ENCODE assay signal across 33 cellular contexts in the genomic region with DNA sequence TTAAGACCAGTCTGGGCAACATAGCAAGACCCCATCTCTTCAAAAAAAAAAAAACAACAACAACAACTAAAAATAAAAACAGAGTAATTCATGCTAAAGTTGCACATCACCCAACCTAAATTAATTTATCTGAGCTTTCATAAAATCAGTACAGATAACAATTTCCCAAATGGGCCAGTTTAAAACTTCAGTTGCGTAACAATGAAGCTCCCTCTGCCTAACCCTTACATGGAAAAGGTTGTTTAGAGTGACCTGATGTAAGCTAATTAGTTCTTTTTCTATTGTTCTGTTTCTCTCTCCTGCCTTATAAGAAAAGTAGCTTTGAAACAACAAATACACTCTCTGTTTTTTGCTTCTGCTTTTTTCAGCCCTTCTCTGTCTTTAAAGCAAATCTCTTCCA. TPM values are rescaled to one million over a fixed set of nuclear protein-coding genes. Genes with fewer than 3 reads are reported as not detected.
"Had no signal": no experiment of that assay in that cellular context is flagged by ENCODE, and none has a peak within 500 bp of the region (broad histone marks: within the 10 kb centered on the region; RNA-seq: fewer than 3 reads in every experiment).

No MANE protein-coding gene starts in this region.

- H3K9me3 ChIP-seq: adrenal gland, body of pancreas, breast epithelium had no signal

- H3K4me1 ChIP-seq: breast epithelium had no signal

- H3K27ac ChIP-seq: adrenal gland, brain microvascular endothelial cell, breast epithelium, VCaP had no signal

- H3K36me3 ChIP-seq: adrenal gland, brain microvascular endothelial cell, breast epithelium had no signal

- FAIRE-seq: astrocyte, TTC549 had no signal

- H3K27me3 ChIP-seq: body of pancreas, brain microvascular endothelial cell, breast epithelium had no signal

- ATAC-seq: activated CD8-positive, alpha-beta T cell treated with anti-CD3 and anti-CD28 coated beads for 36 hours; activated naive CD4-positive, alpha-beta T cell treated with anti-CD3 and anti-CD28 coated beads, Interleukin-2, amount 50 U/mL, for 72 hours; activated T-cell treated with anti-CD3 and anti-CD28 coated beads, Interleukin-2, amount 50 U/mL, for 4 hours; activated T-cell treated with anti-CD3 and anti-CD28 coated beads, Interleukin-2, amount 50 U/mL, for 72 hours; activated T-helper 17 cell treated with anti-CD3 and anti-CD28 coated beads, Interleukin-2, amount 50 U/mL, for 72 hours; body of pancreas had no signal

- H3K4me3 ChIP-seq: adrenal gland, body of pancreas, breast epithelium had no signal

- DNase-seq: activated B cell treated with CpG ODN at 0.5 μM for 24 hours; activated CD4-positive, alpha-beta memory T cell treated with anti-CD3 and anti-CD28 coated beads for 36 hours; activated CD4-positive, alpha-beta T cell treated with anti-CD3 and anti-CD28 coated beads for 4 hours; activated CD4-positive, alpha-beta T cell treated with anti-CD3 and anti-CD28 coated beads, Interleukin-2, amount 10 ng/mL, durations not matched to agents 24 days and 14 days; activated CD4-positive, alpha-beta T cell treated with anti-CD3 and anti-CD28 coated beads, Interleukin-2, amount 50 U/mL, for 1 hour; activated CD4-positive, alpha-beta T cell treated with anti-CD3 and anti-CD28 coated beads, Interleukin-2, amount 50 U/mL, for 4 hours; activated CD4-positive, CD25-positive, alpha-beta regulatory T cell treated with anti-CD3 and anti-CD28 coated beads, Interleukin-2, amount 50 U/mL, for 72 hours; activated CD8-positive, alpha-beta memory T cell treated with anti-CD3 and anti-CD28 coated beads, Interleukin-2, amount 50 U/mL, for 4 hours; activated CD8-positive, alpha-beta T cell treated with anti-CD3 and anti-CD28 coated beads for 36 hours; activated effector memory CD4-positive, alpha-beta T cell treated with anti-CD3 and anti-CD28 coated beads, Interleukin-2, amount 50 U/mL, for 16 hours; activated gamma-delta T cell treated with Interleukin-2 at 50 U/mL for 16 hours; activated naive CD4-positive, alpha-beta T cell; activated naive CD4-positive, alpha-beta T cell treated with anti-CD3 and anti-CD28 coated beads for 36 hours; activated naive CD4-positive, alpha-beta T cell treated with anti-CD3 and anti-CD28 coated beads, Interleukin-2, amount 50 U/mL, for 16 hours; activated naive CD8-positive, alpha-beta T cell treated with anti-CD3 and anti-CD28 coated beads for 36 hours; activated T-cell treated with anti-CD3 and anti-CD28 coated beads for 4 hours; activated T-cell treated with anti-CD3 and anti-CD28 coated beads, Interleukin-2, amount 50 U/mL, for 1 hour; activated T-cell treated with anti-CD3 and anti-CD28 coated beads, Interleukin-2, amount 50 U/mL, for 4 hours; activated T-cell treated with anti-CD3 and anti-CD28 coated beads, Interleukin-2, amount 50 U/mL, for 72 hours; adrenal gland; amniotic stem cell; aorta; body of pancreas; brain microvascular endothelial cell; central memory CD4-positive, alpha-beta T cell; T-helper 2 cell; T-helper 9 cell had no signal

RNA-seq across cellular contexts. Expression of gene SLC28A3, which starts 46.2 kb away (rescaled TPM):
- total RNA-seq: activated B cell treated with CpG ODN at 0.5 μM for 24 hours, adrenal gland had no signal
- polyA plus RNA-seq: aorta had no signal
